10 cellular contexts compared by ENCODE assay signal in the genomic region with DNA sequence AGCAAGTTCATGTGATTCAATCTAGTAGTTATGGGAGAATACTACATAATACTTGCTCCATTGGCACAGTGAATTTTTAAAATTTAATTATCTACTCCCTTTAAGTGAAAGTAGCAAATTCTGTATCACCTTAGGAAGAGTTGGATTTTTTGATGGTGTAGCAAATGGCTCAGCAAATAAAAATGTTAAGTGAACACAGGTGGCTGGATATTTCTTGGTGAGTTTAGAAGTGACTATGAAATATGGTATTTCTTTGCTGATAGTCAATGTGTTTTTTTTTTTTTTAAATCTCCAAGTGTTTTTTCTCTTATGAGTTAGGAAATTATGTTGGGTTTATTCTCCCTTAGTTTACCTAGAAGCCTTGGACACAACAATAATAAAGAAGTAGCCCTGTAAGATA.
DNase-seq lines count a peak whose midpoint lies in the region; ATAC-seq and TF ChIP-seq lines count a peak whose summit lies in the region.
"Had no signal": no experiment of that assay in that cellular context is flagged by ENCODE, and none has a peak within 500 bp of the region (broad histone marks: within the 10 kb centered on the region; RNA-seq: fewer than 3 reads in every experiment).

No MANE protein-coding gene starts in this region.

- H2AK9ac ChIP-seq in IMR-90 (replicated peaks; ENCODE audit: low read depth, low read length, poor library complexity) = no peak overlapping the region

- no peaks in the 10 kb centered on the region for H3K27me3 Mint-ChIP-seq in CD8-positive, alpha-beta memory T cell

- H3K4me3 Mint-ChIP-seq in CD8-positive, alpha-beta memory T cell = peak overlapping the region in 1 of 7 donors; percentile 8

- in situ Hi-C loops in IMR-90 (cut with MboI; ENCODE audit: low sequenced_read_pairs) = no loop called here
- in situ Hi-C loops in brain microvascular endothelial cell (cut with HindIII; ENCODE audit: low pct_ligation_motif_present, low sequenced_read_pairs) = no loop called here
- in situ Hi-C loops in gastrocnemius medialis (cut with MboI; ENCODE audit: low sequenced_read_pairs in 4 of 4) = no loop called here

- peak overlapping the region; percentile 94 for H3K27ac ChIP-seq in CD8-positive, alpha-beta memory T cell (ENCODE audit: low read depth, low read length)
- H3K27ac ChIP-seq in IMR-90 (ENCODE audit: insufficient read depth, low read length) = no peak overlapping the region
- peak overlapping the region; percentile 90 for H3K27ac ChIP-seq in brain microvascular endothelial cell
- H3K27ac ChIP-seq in gastrocnemius medialis = peak overlapping the region in 3 of 4 donors; percentile 78 to 87 (median 81)

- no peak overlapping the region for H3K18ac ChIP-seq in IMR-90 (ENCODE audit: low read depth, low read length)

- ATAC-seq in IMR-90 (ENCODE audit: low read depth) (no peak), gastrocnemius medialis (no peak), GM18873 (IDR thresholded peaks at IDR 0.05; ENCODE audit: low FRiP score, unreplicated experiment) (no peak), GM19397 (IDR thresholded peaks at IDR 0.05; ENCODE audit: unreplicated experiment) (no peak)
- ATAC-seq: WTC11 had no signal

- H4K91ac ChIP-seq in IMR-90 (ENCODE audit: insufficient read depth, low read depth, low read length) = no peak overlapping the region

- no peaks in the 10 kb centered on the region for H3K9me3 Mint-ChIP-seq in CD8-positive, alpha-beta memory T cell

- peaks cover 16% of the 10 kb centered on the region for H3K4me1 ChIP-seq in CD8-positive, alpha-beta memory T cell (ENCODE audit: insufficient read depth, low read length)
- peaks cover 5% of the 10 kb centered on the region for H3K4me1 ChIP-seq in IMR-90 (ENCODE audit: control insufficient read depth, insufficient read depth, low read length)
- no peaks in the 10 kb centered on the region for H3K4me1 ChIP-seq in gastrocnemius medialis

- no peak overlapping the region for H2BK120ac ChIP-seq in IMR-90 (ENCODE audit: low read depth, low read length)

- peak overlapping the region; percentile 87 for H2BK5ac ChIP-seq in IMR-90 (ENCODE audit: low read depth, low read length, poor library complexity, severe bottlenecking)

- TF ChIP-seq CTCF in IMR-90 (conservative IDR thresholded peaks at IDR 0.05; ENCODE audit: low read depth, low read length) = no peak
- no peak for TF ChIP-seq CTCF in brain microvascular endothelial cell (IDR thresholded peaks at IDR 0.05; ENCODE audit: low read depth, low read length, missing control alignments)
- TF ChIP-seq CTCF in gastrocnemius medialis (IDR thresholded peaks at IDR 0.05 in 4 of 5, conservative IDR thresholded peaks at IDR 0.05 in 1 of 5) = no peak

- H3K79me1 ChIP-seq in IMR-90 (ENCODE audit: low read depth in 1 of 2, low read length in 2 of 2) = peaks cover 1 to 17% of the 10 kb centered on the region in 2 experiments; a peak in 2 of 4 replicates

- CTCF ChIA-PET in CD8-positive, alpha-beta memory T cell (lab: Charles Lee) = interaction anchor here (1.6 to 6.1 kb wide), 6 partner anchors 10 to 72 kb away, joined by 4 to 75 read pairs (median 38); a partner anchor contains a TSS
- CTCF ChIA-PET in IMR-90 (lab: Yijun Ruan, JAX) = interaction anchor here (0.8 to 1.9 kb wide), 2 partner anchors 67 to 68 kb away, joined by 3 to 11 read pairs; a partner anchor contains a TSS

- no peak overlapping the region for H2AFZ ChIP-seq in IMR-90 (replicated peaks; ENCODE audit: low read length, poor library complexity)

- BruUV-seq in IMR-90 (replicated peaks; lab: Mats Ljungman, UMichigan) = no TSS peak

- no peak for DNase-seq in CD8-positive, alpha-beta memory T cell
- peak; percentile 34 for DNase-seq in IMR-90
- DNase-seq in brain microvascular endothelial cell = no peak
- DNase-seq in gastrocnemius medialis = no peak
- DNase-seq in H7 = no peak
- DNase-seq: MV-4-11, NCI-H345 had no signal

- no peaks in the 10 kb centered on the region for H3K27me3 ChIP-seq in CD8-positive, alpha-beta memory T cell (ENCODE audit: insufficient read depth, low read length, poor library complexity, severe bottlenecking)
- H3K27me3 ChIP-seq in IMR-90 (ENCODE audit: control insufficient read depth, insufficient read depth, low read length) = no peaks in the 10 kb centered on the region
- H3K27me3 ChIP-seq in brain microvascular endothelial cell (replicated peaks) = no peaks in the 10 kb centered on the region
- no peaks in the 10 kb centered on the region for H3K27me3 ChIP-seq in gastrocnemius medialis
- no peaks in the 10 kb centered on the region for H3K27me3 ChIP-seq in H7 (ENCODE audit: control insufficient read depth, insufficient read depth, low read length)

- no peaks in the 10 kb centered on the region for H3K36me3 ChIP-seq in CD8-positive, alpha-beta memory T cell (ENCODE audit: insufficient read depth, low read length)
- H3K36me3 ChIP-seq in IMR-90 (ENCODE audit: control insufficient read depth, insufficient read depth, low read length) = no peaks in the 10 kb centered on the region
- no peaks in the 10 kb centered on the region for H3K36me3 ChIP-seq in brain microvascular endothelial cell (replicated peaks)
- no peaks in the 10 kb centered on the region for H3K36me3 ChIP-seq in gastrocnemius medialis
- H3K36me3 ChIP-seq in H7 (replicated peaks; ENCODE audit: control insufficient read depth, insufficient read depth, low read length) = no peaks in the 10 kb centered on the region

- POLR2A ChIA-PET in CD8-positive, alpha-beta memory T cell (lab: Charles Lee) = interaction anchor here (0.7 to 2.4 kb wide), 2 partner anchors 45 to 65 kb away, joined by 4 to 113 read pairs; a partner anchor contains a TSS
- POLR2A ChIA-PET in IMR-90 (lab: Charles Lee; ENCODE audit: unreplicated experiment) = no interaction called here

- no peak overlapping the region for H3K4ac ChIP-seq in IMR-90 (ENCODE audit: low read depth, low read length)

- H3K36me3 Mint-ChIP-seq in CD8-positive, alpha-beta memory T cell = peaks cover 3 to 15% (median 3%) of the 10 kb centered on the region in 3 donors

- peaks cover 9% of the 10 kb centered on the region; the same call in 1 of the 2 replicates for H3K9me1 ChIP-seq in IMR-90 (ENCODE audit: insufficient read depth, low read length)

- H3K4me2 ChIP-seq in IMR-90 (ENCODE audit: low read depth, low read length) = no peak overlapping the region

- peaks cover 17 to 34% (median 19%) of the 10 kb centered on the region in 3 donors for H3K4me1 Mint-ChIP-seq in CD8-positive, alpha-beta memory T cell

- H2BK15ac ChIP-seq in IMR-90 (ENCODE audit: low read depth, low read length) = no peak overlapping the region

- H3K56ac ChIP-seq in IMR-90 (ENCODE audit: extremely low read depth, insufficient read depth, low read length) = no peak overlapping the region

- H3K4me3 ChIP-seq in CD8-positive, alpha-beta memory T cell (ENCODE audit: low read length) = no peak overlapping the region
- H3K4me3 ChIP-seq in IMR-90 (ENCODE audit: insufficient read depth, low read depth, low read length) (no peak overlapping the region), brain microvascular endothelial cell (ENCODE audit: low read depth, low read length) (no peak overlapping the region), gastrocnemius medialis (no peak overlapping the region), H7 (ENCODE audit: insufficient read depth, low read depth, low read length) (no peak overlapping the region)

- H3K14ac ChIP-seq in IMR-90 (replicated peaks; ENCODE audit: low read depth, low read length) = no peak overlapping the region

- H3K9ac ChIP-seq in IMR-90 (ENCODE audit: low read depth, low read length) = no peak overlapping the region

- H2AK5ac ChIP-seq in IMR-90 (ENCODE audit: low read depth, low read length) = no peak overlapping the region

- no peak for TF ChIP-seq RAD21 in IMR-90 (IDR thresholded peaks at IDR 0.05; ENCODE audit: low read length)

- H3K9me3 ChIP-seq in CD8-positive, alpha-beta memory T cell (ENCODE audit: low read length) = no peaks in the 10 kb centered on the region
- H3K9me3 ChIP-seq in IMR-90 (ENCODE audit: control insufficient read depth, insufficient read depth, low read length) = no peaks in the 10 kb centered on the region
- H3K9me3 ChIP-seq in gastrocnemius medialis = no peaks in the 10 kb centered on the region

- no peak overlapping the region for H3K23ac ChIP-seq in IMR-90 (ENCODE audit: low read depth, low read length)

- TF ChIP-seq POLR2A in IMR-90 (IDR thresholded peaks at IDR 0.05; ENCODE audit: low read depth, low read length) (no peak), gastrocnemius medialis (IDR thresholded peaks at IDR 0.05) (no peak)

- H4K20me1 ChIP-seq in IMR-90 (ENCODE audit: insufficient read depth, low read length) = peaks cover 3% of the 10 kb centered on the region

- no peak overlapping the region for H2BK20ac ChIP-seq in IMR-90 (ENCODE audit: low read depth, low read length)

- no peak overlapping the region for H4K5ac ChIP-seq in IMR-90 (ENCODE audit: low read depth, low read length)

- intact Hi-C loops in IMR-90 (cut with micrococcal nuclease) (no loop called here), gastrocnemius medialis (cut with DNase I; ENCODE audit: low total_unique reads) (no loop called here)

- 0 out of 4 replicates have a peak overlapping the region, but pooled peaks of 1 of the 2 experiments have one; percentile 25 for H4K8ac ChIP-seq in IMR-90 (ENCODE audit: low read depth in 2 of 2, low read length in 2 of 2)

- dilution Hi-C loops in IMR-90 (cut with HindIII; ENCODE audit: low sequenced_read_pairs, unreplicated experiment) = no loop called here

- peak overlapping the region; percentile 93 to 100 (median 98) for H3K27ac Mint-ChIP-seq in CD8-positive, alpha-beta memory T cell

TF ChIP-seq in IMR-90, 13 proteins besides CTCF, POLR2A, EP300 and RAD21 (continues in another document):
- TF ChIP-seq MXI1 (IDR thresholded peaks at IDR 0.05; ENCODE audit: borderline replicate concordance, low read depth, low read length) (no peak), CHD1 (IDR thresholded peaks at IDR 0.05; ENCODE audit: low read depth, low read length) (no peak), MAZ (IDR thresholded peaks at IDR 0.05; ENCODE audit: borderline replicate concordance, low read depth, low read length) (no peak), FOS (IDR thresholded peaks at IDR 0.05; ENCODE audit: low read depth, low read length) (no peak), CEBPB (IDR thresholded peaks at IDR 0.05; ENCODE audit: low read depth, low read length) (no peak), RFX5 (IDR thresholded peaks at IDR 0.05; ENCODE audit: low read depth, low read length) (no peak), RCOR1 (IDR thresholded peaks at IDR 0.05; ENCODE audit: insufficient replicate concordance, low read length) (no peak)
- TF ChIP-seq, protein P1, sequence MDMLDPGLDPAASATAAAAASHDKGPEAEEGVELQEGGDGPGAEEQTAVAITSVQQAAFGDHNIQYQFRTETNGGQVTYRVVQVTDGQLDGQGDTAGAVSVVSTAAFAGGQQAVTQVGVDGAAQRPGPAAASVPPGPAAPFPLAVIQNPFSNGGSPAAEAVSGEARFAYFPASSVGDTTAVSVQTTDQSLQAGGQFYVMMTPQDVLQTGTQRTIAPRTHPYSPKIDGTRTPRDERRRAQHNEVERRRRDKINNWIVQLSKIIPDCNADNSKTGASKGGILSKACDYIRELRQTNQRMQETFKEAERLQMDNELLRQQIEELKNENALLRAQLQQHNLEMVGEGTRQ (IDR thresholded peaks at IDR 0.05; ENCODE audit: low read depth, low read length) = no peak
